14 cellular contexts compared by ENCODE assay signal in the genomic region with DNA sequence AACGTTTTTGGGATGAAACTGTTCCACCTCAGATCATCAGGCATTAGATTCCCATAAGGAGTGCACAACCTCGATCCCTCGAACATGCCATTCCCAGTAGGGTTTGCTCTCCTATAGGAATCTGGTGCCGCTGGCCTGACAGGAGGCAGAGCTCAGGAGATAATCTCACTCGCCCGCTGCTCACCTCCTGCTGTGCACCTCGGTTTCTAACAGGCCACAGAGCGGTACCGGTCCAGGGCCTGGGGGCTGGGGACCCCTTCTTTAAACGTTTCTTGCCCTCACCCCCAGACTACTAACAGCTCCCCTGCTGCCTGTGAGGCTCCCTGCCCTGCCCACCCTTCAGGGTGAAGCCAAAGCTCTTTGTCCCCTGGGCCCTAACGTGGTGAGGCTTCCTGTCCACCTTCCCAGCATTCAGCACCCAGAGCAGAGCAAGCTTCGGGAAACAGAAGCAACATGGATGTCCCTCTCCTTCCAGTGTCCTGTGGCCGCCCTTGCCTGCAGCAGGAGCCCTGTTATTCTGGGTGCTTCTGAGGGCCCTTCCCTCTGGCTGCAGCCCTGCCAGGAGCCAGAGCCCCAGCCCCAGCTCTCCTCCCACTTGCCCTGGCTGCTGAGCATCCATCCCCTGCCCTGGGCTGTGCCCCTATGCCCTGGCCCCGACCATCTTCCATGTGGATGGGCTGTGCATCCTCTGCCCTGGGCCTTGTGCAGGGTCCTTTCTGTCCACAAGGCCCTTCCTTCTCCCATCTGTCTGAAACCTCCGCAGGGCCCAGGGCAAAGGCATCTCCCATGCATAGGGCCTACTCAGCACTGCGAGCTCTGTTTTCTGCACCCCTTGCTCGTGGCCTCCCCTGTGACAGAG.
"Had no signal": no experiment of that assay in that cellular context is flagged by ENCODE, and none has a peak within 500 bp of the region (broad histone marks: within the 10 kb centered on the region; RNA-seq: fewer than 3 reads in every experiment).

No MANE protein-coding gene starts in this region.

- FAIRE-seq: frontal cortex, small intestine had no signal

- H3K36me3 ChIP-seq: brain microvascular endothelial cell, heart right ventricle, left lung, right atrium auricular region, thoracic aorta, vagina had no signal

- H3K27ac ChIP-seq: brain microvascular endothelial cell, left lung, right atrium auricular region, thoracic aorta, vagina had no signal

- H3K4me1 Mint-ChIP-seq: activated naive CD8-positive, alpha-beta T cell treated with anti-CD3 and anti-CD28 coated beads for 36 hours had no signal

- H3K9me3 ChIP-seq: left lung, right atrium auricular region, thoracic aorta, vagina had no signal

- H3K27ac Mint-ChIP-seq: activated naive CD8-positive, alpha-beta T cell treated with anti-CD3 and anti-CD28 coated beads for 36 hours; T-helper 17 cell had no signal

- H3K4me1 ChIP-seq: left lung, right atrium auricular region, vagina had no signal

- H3K27me3 ChIP-seq: brain microvascular endothelial cell, heart right ventricle, left lung, right atrium auricular region, vagina had no signal

- H3K9me3 Mint-ChIP-seq: activated naive CD8-positive, alpha-beta T cell treated with anti-CD3 and anti-CD28 coated beads for 36 hours had no signal

- ATAC-seq: left lung, T-helper 17 cell had no signal

- H3K4me3 ChIP-seq: heart right ventricle, left lung, right atrium auricular region, thoracic aorta, vagina had no signal

- DNase-seq: activated CD4-positive, CD25-positive, alpha-beta regulatory T cell; activated gamma-delta T cell treated with Interleukin-2 at 50 U/mL for 16 hours; activated naive CD8-positive, alpha-beta T cell treated with anti-CD3 and anti-CD28 coated beads for 36 hours; brain microvascular endothelial cell; heart right ventricle; islet precursor cell; left lung; small intestine; stimulated activated naive CD4-positive, alpha-beta T cell; T-helper 17 cell had no signal

- H3K27me3 Mint-ChIP-seq: activated naive CD8-positive, alpha-beta T cell treated with anti-CD3 and anti-CD28 coated beads for 36 hours; T-helper 17 cell had no signal

- H3K4me3 Mint-ChIP-seq: activated naive CD8-positive, alpha-beta T cell treated with anti-CD3 and anti-CD28 coated beads for 36 hours; T-helper 17 cell had no signal

- H3K36me3 Mint-ChIP-seq: activated naive CD8-positive, alpha-beta T cell treated with anti-CD3 and anti-CD28 coated beads for 36 hours had no signal
